1 cellular context compared by ENCODE assay signal in the genomic region with DNA sequence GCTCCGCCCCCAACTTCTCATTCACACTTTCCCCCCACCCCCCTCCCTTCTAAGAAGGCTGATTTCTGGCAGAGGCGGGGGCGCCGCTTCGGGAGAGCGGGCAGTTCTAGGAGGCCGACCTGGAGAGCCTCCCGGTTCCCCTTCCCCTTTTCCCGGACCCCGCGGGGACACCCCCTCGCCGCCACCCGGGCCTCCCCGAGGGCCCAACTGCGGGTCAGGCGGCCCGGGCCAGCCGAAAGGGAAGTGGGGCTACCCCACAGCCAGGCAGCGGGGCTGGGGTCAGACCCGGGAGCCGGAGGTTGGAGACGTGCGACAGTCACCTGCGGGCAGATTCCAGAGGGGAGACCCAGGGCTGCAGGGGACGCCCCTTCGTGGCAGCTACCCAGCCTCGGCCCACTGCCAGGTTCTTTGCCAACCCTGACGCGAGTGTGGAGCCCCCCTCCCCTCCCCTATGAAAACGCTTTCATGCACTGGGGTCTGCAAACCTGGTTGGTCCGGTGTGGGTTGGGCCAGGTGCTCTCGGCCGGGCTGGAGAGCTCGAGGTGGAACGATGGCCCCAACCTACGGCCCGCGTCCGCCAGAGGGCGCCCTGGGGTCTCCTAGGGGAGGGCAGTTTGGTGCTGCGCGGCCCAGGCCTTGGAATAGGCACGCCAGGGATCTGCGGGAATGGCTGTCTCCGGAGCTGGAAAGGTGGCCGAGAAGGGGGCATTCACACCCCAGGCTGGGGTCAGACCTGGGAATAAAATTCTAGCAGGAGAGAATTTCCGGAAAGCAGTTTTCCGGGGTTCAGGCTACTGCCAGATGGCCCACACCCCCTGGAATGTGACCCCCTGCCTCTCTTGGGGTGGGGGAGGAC.
TF ChIP-seq lines count a peak whose summit lies in the region.

No MANE protein-coding gene starts in this region.

TF ChIP-seq in K562, 482 proteins besides CTCF, POLR2A, EP300 and RAD21 (continued from another document):
- TF ChIP-seq CTCFL (IDR thresholded peaks at IDR 0.05; ENCODE audit: borderline replicate concordance, insufficient read depth, low read depth, low read length, poor library complexity, severe bottlenecking) (peak; percentile 72), SAP30 (IDR thresholded peaks at IDR 0.05; ENCODE audit: borderline replicate concordance, insufficient read depth, low read depth, low read length, poor library complexity, severe bottlenecking) (peak; percentile 21), SMARCC2 (IDR thresholded peaks at IDR 0.05; ENCODE audit: low read depth) (0 out of 2 replicates have a peak, but pooled peaks have one; percentile 43), ZNF274 (IDR thresholded peaks at IDR 0.05; ENCODE audit: borderline replicate concordance, low read depth, low read length) (no peak)
- TF ChIP-seq, protein P1, sequence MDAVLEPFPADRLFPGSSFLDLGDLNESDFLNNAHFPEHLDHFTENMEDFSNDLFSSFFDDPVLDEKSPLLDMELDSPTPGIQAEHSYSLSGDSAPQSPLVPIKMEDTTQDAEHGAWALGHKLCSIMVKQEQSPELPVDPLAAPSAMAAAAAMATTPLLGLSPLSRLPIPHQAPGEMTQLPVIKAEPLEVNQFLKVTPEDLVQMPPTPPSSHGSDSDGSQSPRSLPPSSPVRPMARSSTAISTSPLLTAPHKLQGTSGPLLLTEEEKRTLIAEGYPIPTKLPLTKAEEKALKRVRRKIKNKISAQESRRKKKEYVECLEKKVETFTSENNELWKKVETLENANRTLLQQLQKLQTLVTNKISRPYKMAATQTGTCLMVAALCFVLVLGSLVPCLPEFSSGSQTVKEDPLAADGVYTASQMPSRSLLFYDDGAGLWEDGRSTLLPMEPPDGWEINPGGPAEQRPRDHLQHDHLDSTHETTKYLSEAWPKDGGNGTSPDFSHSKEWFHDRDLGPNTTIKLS (IDR thresholded peaks at IDR 0.05; ENCODE audit: borderline replicate concordance, low read depth), result peak; percentile 36; the same call in 1 of the 2 replicates
